9 cellular contexts compared by ENCODE assay signal in the genomic region with DNA sequence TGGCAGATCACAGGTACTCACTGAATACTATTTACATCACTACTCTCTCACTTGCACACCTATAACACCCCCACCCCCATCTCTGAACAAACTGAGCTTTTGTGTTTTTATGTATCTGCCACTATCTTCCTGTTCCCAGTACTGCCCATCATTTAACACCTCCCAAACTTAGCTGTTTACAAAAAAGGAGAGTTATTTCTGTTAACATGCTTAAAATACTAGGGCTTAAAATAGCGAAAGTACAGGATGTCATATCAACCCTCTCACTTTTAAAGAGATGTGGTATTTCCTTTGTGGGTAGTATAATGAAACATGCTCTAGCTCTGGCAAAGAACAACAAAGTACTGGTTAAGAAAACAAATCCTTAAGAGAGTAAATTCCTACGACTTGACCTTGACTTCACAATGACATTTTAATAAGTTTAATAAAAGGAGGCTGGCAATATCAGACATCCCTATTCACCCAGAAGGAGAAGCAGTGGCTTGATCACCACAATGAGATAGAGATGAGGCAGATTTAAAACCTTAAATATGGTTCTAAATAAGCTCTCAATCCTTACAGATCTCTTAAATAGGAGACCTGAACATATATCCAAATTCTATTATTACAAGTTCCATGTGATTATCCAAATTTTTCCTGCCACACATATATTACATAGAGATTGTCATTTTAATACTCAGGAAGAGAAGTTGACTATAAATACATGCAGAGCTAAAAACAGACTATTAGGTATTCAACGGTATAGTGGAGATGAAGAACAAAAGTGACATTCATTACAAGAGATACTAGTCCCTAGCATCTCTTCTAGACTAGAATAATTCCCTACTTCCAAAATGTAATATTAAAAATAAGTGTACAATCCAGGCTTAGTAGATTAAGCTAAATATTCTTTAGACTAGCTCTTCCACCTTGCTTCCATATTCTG. TPM values are rescaled to one million over a fixed set of nuclear protein-coding genes. Genes with fewer than 3 reads are reported as not detected.
DNase-seq lines count a peak whose midpoint lies in the region; ATAC-seq and TF ChIP-seq lines count a peak whose summit lies in the region.
"Had no signal": no experiment of that assay in that cellular context is flagged by ENCODE, and none has a peak within 500 bp of the region (broad histone marks: within the 10 kb centered on the region; RNA-seq: fewer than 3 reads in every experiment).

No MANE protein-coding gene starts in this region.

- H3K9me3 Mint-ChIP-seq in CD4-positive, alpha-beta T cell, result no peaks in the 10 kb centered on the region

- POLR2A ChIA-PET in CD4-positive, alpha-beta T cell (lab: Charles Lee), result interaction anchor here (0.6 to 1.9 kb wide), 13 partner anchors 9 to 551 kb away, joined by 3 to 37 read pairs (median 4); partner anchors contain the start of genes CASP10, CLK1, STRADB and TMEM237

- ATAC-seq in CD4-positive, alpha-beta T cell (ENCODE audit: poor library complexity), result peak; percentile 81
- ATAC-seq in GM21367 (IDR thresholded peaks at IDR 0.05; ENCODE audit: unreplicated experiment) (peak; percentile 74), left ventricle myocardium superior (peak; percentile 87)

- H3K4me1 Mint-ChIP-seq in CD4-positive, alpha-beta T cell (ENCODE audit: low read depth), result peaks cover 12% of the 10 kb centered on the region
- H3K4me1 Mint-ChIP-seq: neural crest cell had no signal

- H3K36me3 Mint-ChIP-seq in CD4-positive, alpha-beta T cell (ENCODE audit: low read depth), result peaks cover 21% of the 10 kb centered on the region

- peaks cover 10% of the 10 kb centered on the region; the same call in 1 of the 2 replicates for H4K20me1 ChIP-seq in MM.1S (ENCODE audit: insufficient read depth, low read length)

- H3K27me3 Mint-ChIP-seq in CD4-positive, alpha-beta T cell, result no peaks in the 10 kb centered on the region

- no peaks in the 10 kb centered on the region for H3K9me2 ChIP-seq in MM.1S (replicated peaks; ENCODE audit: insufficient read depth, low read length)

- no peaks in the 10 kb centered on the region for H3K27me3 ChIP-seq in CD4-positive, alpha-beta T cell (ENCODE audit: control insufficient read depth, insufficient read depth, low read length)
- no peaks in the 10 kb centered on the region for H3K27me3 ChIP-seq in MM.1S (replicated peaks; ENCODE audit: insufficient read depth, low read length)

- H3K4me1 ChIP-seq in MM.1S (ENCODE audit: low read length), result peaks cover 15% of the 10 kb centered on the region

- TF ChIP-seq CTCF in CD4-positive, alpha-beta T cell (IDR thresholded peaks at IDR 0.05), result no peak
- TF ChIP-seq CTCF in MM.1S (IDR thresholded peaks at IDR 0.05; ENCODE audit: low read length), result no peak

- H3K4me2 ChIP-seq in MM.1S (ENCODE audit: low read depth, low read length), result peak overlapping the region; percentile 27

- H3K79me2 ChIP-seq in MM.1S (ENCODE audit: low read length), result no peaks in the 10 kb centered on the region

- no peak overlapping the region for H3K27ac Mint-ChIP-seq in CD4-positive, alpha-beta T cell

- no peak overlapping the region for H3K27ac ChIP-seq in CD4-positive, alpha-beta T cell (ENCODE audit: low read depth, low read length)
- H3K27ac ChIP-seq in MM.1S (ENCODE audit: low read length), result no peak overlapping the region

- intact Hi-C loops in CD4-positive, alpha-beta T cell (cut with DNase I, micrococcal nuclease), result loop anchor here in 1 of 2 experiments (5.0 kb wide), 1 partner anchor 33 kb away; no protein-coding TSS in a partner anchor
- intact Hi-C loops in left ventricle myocardium superior (cut with micrococcal nuclease), result no loop called here

- H3K4me3 Mint-ChIP-seq in CD4-positive, alpha-beta T cell, result no peak overlapping the region
- H3K4me3 Mint-ChIP-seq: neural crest cell had no signal

- no peak for DNase-seq in CD4-positive, alpha-beta T cell
- DNase-seq in MM.1S (peak; percentile 45), left ventricle myocardium superior (no peak), NCI-H526 (lab: John Stamatoyannopoulos, UW) (no peak), hypothalamus (lab: John Stamatoyannopoulos, UW) (no peak), midbrain (lab: John Stamatoyannopoulos, UW) (no peak), SIG-M5 (lab: John Stamatoyannopoulos, UW) (no peak)

- no peak overlapping the region for H2AFZ ChIP-seq in MM.1S (ENCODE audit: low read length)

- H3K9ac ChIP-seq in MM.1S (ENCODE audit: low read length), result no peak overlapping the region

- no peaks in the 10 kb centered on the region for H3K9me3 ChIP-seq in CD4-positive, alpha-beta T cell (ENCODE audit: control insufficient read depth, low read length)
- H3K9me3 ChIP-seq in MM.1S (replicated peaks; ENCODE audit: insufficient read depth, low read length), result no peaks in the 10 kb centered on the region

- no peaks in the 10 kb centered on the region for H3F3A ChIP-seq in MM.1S (ENCODE audit: insufficient read depth, low read length)

- H3K36me3 ChIP-seq in MM.1S (replicated peaks; ENCODE audit: insufficient read depth, low read length), result no peaks in the 10 kb centered on the region

- no peak overlapping the region for H3K4me3 ChIP-seq in MM.1S (ENCODE audit: low read length)

- CTCF ChIA-PET in CD4-positive, alpha-beta T cell (lab: Charles Lee), result interaction anchor here (0.5 to 1.8 kb wide), 3 partner anchors 11 to 814 kb away, joined by 4 to 6 read pairs (median 5); no protein-coding TSS in a partner anchor

RNA-seq across cellular contexts. Expression of gene TRAK2, which starts 36.9 kb away (rescaled TPM):
- total RNA-seq in CD4-positive, alpha-beta T cell, result 10 to 100 TPM; 32.5 to 35.6 TPM
- total RNA-seq in left ventricle myocardium superior, result 202 TPM

RNA-seq across cellular contexts. Expression of gene STRADB, which starts 37.2 kb away (rescaled TPM):
- 1 to 10 TPM; 4.2 to 5.6 TPM for total RNA-seq in CD4-positive, alpha-beta T cell
- 81.4 TPM for total RNA-seq in left ventricle myocardium superior

RNA-seq across cellular contexts. Expression of gene FLACC1, which starts 57.2 kb away (rescaled TPM):
- 1 to 10 TPM; 4.5 to 4.8 TPM for total RNA-seq in CD4-positive, alpha-beta T cell
- total RNA-seq in left ventricle myocardium superior, result 5.0 TPM

Comparison
In these comparisons a context has a peak if more than half of its experiments do, and no peak if none do; other contexts are left out.
1. RNA of gene STRADB, which starts 37.2 kb away (total RNA-seq): 81.4 TPM in left ventricle myocardium superior (single experiment); 4.2 to 5.6 TPM in CD4-positive, alpha-beta T cell; every median in the first group is over 10 times any median in the second.
2. Peak in every context shown above with its lines, with median percentiles within 50 percentile points of each other: ATAC-seq.